Comparison of ENCODE assay signal across 8 cellular contexts in the genomic region with DNA sequence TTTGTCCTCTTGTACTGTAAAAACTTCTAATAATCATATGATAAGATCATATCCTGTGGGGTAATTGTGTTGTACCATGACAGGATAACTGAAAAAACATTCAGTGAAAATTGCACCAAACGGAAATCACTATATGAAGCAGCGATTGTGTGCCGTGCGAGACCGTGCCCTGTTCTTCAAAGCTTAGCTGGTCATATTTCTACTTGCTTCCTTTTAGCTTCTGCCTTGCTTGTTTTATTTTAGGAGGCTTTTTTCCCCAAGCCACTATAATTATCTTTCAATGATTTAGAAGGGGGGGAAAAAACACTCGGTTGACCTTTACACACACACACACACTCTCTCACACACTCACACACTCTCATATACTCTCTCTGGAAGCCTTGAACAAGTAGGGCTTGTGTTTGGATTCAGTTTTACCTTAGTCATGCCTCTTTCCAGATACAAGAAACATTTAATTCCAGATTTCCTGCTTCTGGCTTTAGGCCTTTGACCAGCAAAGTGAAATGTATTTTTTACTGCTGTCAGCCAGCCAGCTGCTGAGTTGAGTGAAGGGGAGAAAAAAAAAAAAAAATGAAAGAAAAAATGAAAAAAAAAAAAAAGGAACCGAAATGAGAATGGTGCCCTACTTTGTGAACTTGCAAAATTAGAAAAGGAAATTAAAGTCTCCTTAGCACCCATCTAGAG.
DNase-seq lines count a peak whose midpoint lies in the region; ATAC-seq and TF ChIP-seq lines count a peak whose summit lies in the region.

No MANE protein-coding gene starts in this region.

- no peak for TF ChIP-seq CTCF in CD4-positive, alpha-beta T cell (IDR thresholded peaks at IDR 0.05)

- H3K27me3 ChIP-seq in CD4-positive, alpha-beta T cell (ENCODE audit: control insufficient read depth, insufficient read depth, low read length) = no peaks in the 10 kb centered on the region

- H3K27ac ChIP-seq in CD4-positive, alpha-beta T cell (ENCODE audit: low read depth, low read length) = peak overlapping the region; percentile 31

- H3K9me3 ChIP-seq in CD4-positive, alpha-beta T cell (ENCODE audit: control insufficient read depth, low read length) = no peaks in the 10 kb centered on the region

- H3K27me3 Mint-ChIP-seq in CD4-positive, alpha-beta T cell = no peaks in the 10 kb centered on the region
- no peaks in the 10 kb centered on the region for H3K27me3 Mint-ChIP-seq in activated naive CD8-positive, alpha-beta T cell treated with anti-CD3 and anti-CD28 coated beads, Interleukin-2, amount 10 ng/mL, durations not matched to agents 7 days and 5 days
- no peaks in the 10 kb centered on the region for H3K27me3 Mint-ChIP-seq in immature natural killer cell (ENCODE audit: low read depth in 3 of 3)
- no peaks in the 10 kb centered on the region for H3K27me3 Mint-ChIP-seq in stimulated activated naive B cell treated with anti-CD40 and anti-IgM and Interleukin-4, amounts not matched to agents 10 μg/mL and 1 μg/mL and 100 μg/mL, for 72 hours

- intact Hi-C loops in CD4-positive, alpha-beta T cell (cut with DNase I, micrococcal nuclease) = loop anchor here (2.0 to 10.0 kb wide), 4 partner anchors 14 to 48 kb away; no protein-coding TSS in a partner anchor

- POLR2A ChIA-PET in CD4-positive, alpha-beta T cell (lab: Charles Lee) = interaction anchor here (0.6 to 2.2 kb wide), 15 partner anchors 13 to 186 kb away, joined by 3 to 24 read pairs (median 4); no protein-coding TSS in a partner anchor
- POLR2A ChIA-PET in activated naive CD8-positive, alpha-beta T cell treated with anti-CD3 and anti-CD28 coated beads, Interleukin-2, amount 10 ng/mL, durations not matched to agents 7 days and 5 days (lab: Charles Lee) = interaction anchor here (0.6 to 2.7 kb wide), 16 partner anchors 9 to 183 kb away, joined by 3 to 27 read pairs (median 4); no protein-coding TSS in a partner anchor

- H3K4me3 Mint-ChIP-seq in CD4-positive, alpha-beta T cell = peak overlapping the region; percentile 42
- H3K4me3 Mint-ChIP-seq in activated naive CD8-positive, alpha-beta T cell treated with anti-CD3 and anti-CD28 coated beads, Interleukin-2, amount 10 ng/mL, durations not matched to agents 7 days and 5 days = peak overlapping the region; percentile 51
- peak overlapping the region; percentile 51 to 72 (median 65) for H3K4me3 Mint-ChIP-seq in immature natural killer cell
- H3K4me3 Mint-ChIP-seq in stimulated activated naive B cell treated with anti-CD40 and anti-IgM and Interleukin-4, amounts not matched to agents 10 μg/mL and 1 μg/mL and 100 μg/mL, for 72 hours = peak overlapping the region; percentile 57 to 63

- no peaks in the 10 kb centered on the region for H3K9me3 Mint-ChIP-seq in CD4-positive, alpha-beta T cell
- peaks cover 11% of the 10 kb centered on the region for H3K9me3 Mint-ChIP-seq in activated naive CD8-positive, alpha-beta T cell treated with anti-CD3 and anti-CD28 coated beads, Interleukin-2, amount 10 ng/mL, durations not matched to agents 7 days and 5 days
- H3K9me3 Mint-ChIP-seq in immature natural killer cell = no peaks in the 10 kb centered on the region
- peaks cover 3 to 5% of the 10 kb centered on the region in 2 donors for H3K9me3 Mint-ChIP-seq in stimulated activated naive B cell treated with anti-CD40 and anti-IgM and Interleukin-4, amounts not matched to agents 10 μg/mL and 1 μg/mL and 100 μg/mL, for 72 hours

- H3K4me1 Mint-ChIP-seq in CD4-positive, alpha-beta T cell (ENCODE audit: low read depth) = peaks cover 65% of the 10 kb centered on the region
- peaks cover 59% of the 10 kb centered on the region for H3K4me1 Mint-ChIP-seq in activated naive CD8-positive, alpha-beta T cell treated with anti-CD3 and anti-CD28 coated beads, Interleukin-2, amount 10 ng/mL, durations not matched to agents 7 days and 5 days
- H3K4me1 Mint-ChIP-seq in immature natural killer cell = peaks cover 38 to 48% of the 10 kb centered on the region in 2 donors
- peaks cover 42 to 87% of the 10 kb centered on the region in 2 donors for H3K4me1 Mint-ChIP-seq in stimulated activated naive B cell treated with anti-CD40 and anti-IgM and Interleukin-4, amounts not matched to agents 10 μg/mL and 1 μg/mL and 100 μg/mL, for 72 hours

- peak overlapping the region; percentile 82 for H3K27ac Mint-ChIP-seq in CD4-positive, alpha-beta T cell
- peak overlapping the region; percentile 94 for H3K27ac Mint-ChIP-seq in activated naive CD8-positive, alpha-beta T cell treated with anti-CD3 and anti-CD28 coated beads, Interleukin-2, amount 10 ng/mL, durations not matched to agents 7 days and 5 days
- peak overlapping the region; percentile 41 to 76 (median 73) for H3K27ac Mint-ChIP-seq in immature natural killer cell
- peak overlapping the region; percentile 99 for H3K27ac Mint-ChIP-seq in stimulated activated naive B cell treated with anti-CD40 and anti-IgM and Interleukin-4, amounts not matched to agents 10 μg/mL and 1 μg/mL and 100 μg/mL, for 72 hours

- peak; percentile 88 for ATAC-seq in CD4-positive, alpha-beta T cell (ENCODE audit: poor library complexity)
- ATAC-seq in GM21381 (IDR thresholded peaks at IDR 0.05; ENCODE audit: unreplicated experiment) = peak; percentile 37
- peak; percentile 93 for ATAC-seq in activated naive CD8-positive, alpha-beta T cell treated with anti-CD3 and anti-CD28 coated beads, Interleukin-2, amount 10 ng/mL, durations not matched to agents 7 days and 5 days (ENCODE audit: low read depth)
- peak; percentile 69 to 76 for ATAC-seq in stimulated activated naive B cell treated with anti-CD40 and anti-IgM and Interleukin-4, amounts not matched to agents 10 μg/mL and 1 μg/mL and 100 μg/mL, for 72 hours (replicated peaks)

- H3K36me3 Mint-ChIP-seq in CD4-positive, alpha-beta T cell (ENCODE audit: low read depth) = peaks cover 51% of the 10 kb centered on the region
- H3K36me3 Mint-ChIP-seq in activated naive CD8-positive, alpha-beta T cell treated with anti-CD3 and anti-CD28 coated beads, Interleukin-2, amount 10 ng/mL, durations not matched to agents 7 days and 5 days = peaks cover 57% of the 10 kb centered on the region
- peaks cover 16 to 34% (median 19%) of the 10 kb centered on the region in 3 donors for H3K36me3 Mint-ChIP-seq in immature natural killer cell
- H3K36me3 Mint-ChIP-seq in stimulated activated naive B cell treated with anti-CD40 and anti-IgM and Interleukin-4, amounts not matched to agents 10 μg/mL and 1 μg/mL and 100 μg/mL, for 72 hours = peaks cover 49 to 72% of the 10 kb centered on the region in 2 donors

- DNase-seq in CD4-positive, alpha-beta T cell = peak in 8 of 10 experiments; percentile 17 to 37 (median 32)
- DNase-seq in M059J (ENCODE audit: low read depth) (peak; percentile 34), immature natural killer cell (peak; percentile 18 to 37 (median 24)), NCI-H524 treated with DMSO at 0.1 percent for 48 hours (lab: John Stamatoyannopoulos, UW) (no peak), cerebellum (ENCODE audit: low spot score) (no peak)
- DNase-seq in activated naive CD8-positive, alpha-beta T cell treated with anti-CD3 and anti-CD28 coated beads, Interleukin-2, amount 10 ng/mL, durations not matched to agents 7 days and 5 days = no peak
- DNase-seq in stimulated activated naive B cell treated with anti-CD40 and anti-IgM and Interleukin-4, amounts not matched to agents 10 μg/mL and 1 μg/mL and 100 μg/mL, for 72 hours = peak; percentile 51

- CTCF ChIA-PET in CD4-positive, alpha-beta T cell (lab: Charles Lee) = interaction anchor here (0.6 to 1.5 kb wide), 4 partner anchors 12 to 674 kb away, joined by 3 to 5 read pairs (median 3); no protein-coding TSS in a partner anchor

Comparison
In these comparisons a context has a peak if more than half of its experiments do, and no peak if none do; other contexts are left out.
1. ATAC-seq: peak in every context shown above with its lines; median percentile 93 in activated naive CD8-positive, alpha-beta T cell treated with anti-CD3 and anti-CD28 coated beads, Interleukin-2, amount 10 ng/mL, durations not matched to agents 7 days and 5 days; 88 in CD4-positive, alpha-beta T cell; 72 in stimulated activated naive B cell treated with anti-CD40 and anti-IgM and Interleukin-4, amounts not matched to agents 10 μg/mL and 1 μg/mL and 100 μg/mL, for 72 hours; 37 in GM21381.
2. DNase-seq: peak in CD4-positive, alpha-beta T cell (8 of 10), M059J (single experiment), immature natural killer cell (3 of 3) and stimulated activated naive B cell treated with anti-CD40 and anti-IgM and Interleukin-4, amounts not matched to agents 10 μg/mL and 1 μg/mL and 100 μg/mL, for 72 hours (single experiment); none in activated naive CD8-positive, alpha-beta T cell treated with anti-CD3 and anti-CD28 coated beads, Interleukin-2, amount 10 ng/mL, durations not matched to agents 7 days and 5 days (single experiment), NCI-H524 treated with DMSO at 0.1 percent for 48 hours (single experiment) and cerebellum (single experiment).
3. Peak in every context shown above with its lines, with median percentiles within 50 percentile points of each other: H3K27ac Mint-ChIP-seq and H3K4me3 Mint-ChIP-seq.